In the genomic region with DNA sequence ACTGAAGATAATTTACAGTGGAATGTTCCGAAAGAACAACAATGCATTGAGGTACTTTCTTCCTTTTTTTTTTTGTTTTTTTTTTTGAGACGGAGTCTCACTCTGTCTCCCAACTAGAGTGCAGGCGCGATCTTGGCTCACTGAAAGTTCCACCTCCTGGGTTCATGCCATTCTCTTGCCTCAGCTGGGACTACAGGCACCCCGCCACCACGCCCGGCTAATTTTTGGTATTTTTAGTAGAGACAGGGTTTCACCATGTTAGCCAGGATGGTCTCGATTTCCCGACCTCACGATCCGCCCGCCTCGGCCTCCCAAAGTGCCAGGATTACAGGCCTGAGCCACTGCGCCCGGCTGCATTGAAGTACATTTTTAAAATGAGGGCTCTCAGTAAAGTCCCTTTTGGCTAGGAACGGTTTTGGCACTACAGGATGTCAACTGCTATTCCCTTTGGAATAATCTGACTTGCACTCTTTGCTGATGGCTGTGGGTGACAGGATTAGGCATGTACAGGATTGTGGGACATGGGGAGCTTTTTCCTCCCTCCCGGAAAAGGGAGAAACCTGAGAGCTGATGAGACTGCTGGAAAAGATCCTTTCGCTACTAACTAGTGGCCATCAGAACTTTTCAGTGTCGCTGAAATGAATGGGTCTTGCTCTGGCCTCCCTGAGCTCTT, we compare ENCODE assay signal across 27 cellular contexts. TPM values are rescaled to one million over a fixed set of nuclear protein-coding genes. Genes with fewer than 3 reads are reported as not detected.
DNase-seq lines count a peak whose midpoint lies in the region; ATAC-seq and TF ChIP-seq lines count a peak whose summit lies in the region.
"Had no signal": no experiment of that assay in that cellular context is flagged by ENCODE, and none has a peak within 500 bp of the region (broad histone marks: within the 10 kb centered on the region; RNA-seq: fewer than 3 reads in every experiment).

No MANE protein-coding gene starts in this region.

- no peak for TF ChIP-seq POLR2A in gastrocnemius medialis (IDR thresholded peaks at IDR 0.05)
- TF ChIP-seq POLR2A in uterus (IDR thresholded peaks at IDR 0.05), result no peak

- peak; percentile 88 for ATAC-seq in left ventricle myocardium superior
- ATAC-seq in gastrocnemius medialis, result peak; percentile 72 to 76
- ATAC-seq: activated naive CD4-positive, alpha-beta T cell treated with anti-CD3 and anti-CD28 coated beads, Interleukin-2, amount 50 U/mL, for 72 hours; HCT116; HepG2; upper lobe of right lung had no signal

- H3K4me1 ChIP-seq in gastrocnemius medialis, result peaks cover 16 to 18% of the 10 kb centered on the region in 2 donors
- H3K4me1 ChIP-seq in uterus, result peaks cover 0 to 9% of the 10 kb centered on the region in 2 donors
- H3K4me1 ChIP-seq: BE2C, upper lobe of right lung had no signal

- H3K9me3 ChIP-seq in gastrocnemius medialis (no peaks in the 10 kb centered on the region), uterus (no peaks in the 10 kb centered on the region)
- H3K9me3 ChIP-seq: BE2C, upper lobe of right lung had no signal

- TF ChIP-seq CTCF in coronary artery (IDR thresholded peaks at IDR 0.05) (no peak), gastrocnemius medialis (IDR thresholded peaks at IDR 0.05 in 4 of 5, conservative IDR thresholded peaks at IDR 0.05 in 1 of 5) (no peak), uterus (IDR thresholded peaks at IDR 0.05) (no peak)

- no peaks in the 10 kb centered on the region for H3K36me3 ChIP-seq in gastrocnemius medialis
- H3K36me3 ChIP-seq in uterus, result no peaks in the 10 kb centered on the region
- H3K36me3 ChIP-seq: BE2C, upper lobe of right lung had no signal

- H3K4me3 ChIP-seq in coronary artery (peak overlapping the region; percentile 26), gastrocnemius medialis (peak overlapping the region; percentile 17 to 27 (median 24)), uterus (no peak overlapping the region)
- H3K4me3 ChIP-seq: PC-9, upper lobe of right lung had no signal

- in situ Hi-C loops in gastrocnemius medialis (cut with MboI; ENCODE audit: low sequenced_read_pairs in 4 of 4), result no loop called here

- no peaks in the 10 kb centered on the region for H3K27me3 ChIP-seq in gastrocnemius medialis
- no peaks in the 10 kb centered on the region for H3K27me3 ChIP-seq in uterus
- H3K27me3 ChIP-seq: BE2C, upper lobe of right lung had no signal

- DNase-seq in coronary artery (ENCODE audit: low spot score) (peak; percentile 82), left ventricle myocardium superior (peak; percentile 64), gastrocnemius medialis (peak; percentile 40 to 66), uterus (peak; percentile 46 to 74), T-helper 2 cell (no peak), cortex of kidney (lab: John Stamatoyannopoulos, UW) (no peak), C1 segment of cervical spinal cord (lab: John Stamatoyannopoulos, UW) (no peak)
- DNase-seq: ACHN; activated CD4-positive, alpha-beta T cell treated with anti-CD3 and anti-CD28 coated beads, Interleukin-2, amount 10 ng/mL, durations not matched to agents 24 days and 14 days; activated effector memory CD4-positive, alpha-beta T cell treated with Interleukin-2 at 50 U/mL for 16 hours; activated T-cell treated with anti-CD3 and anti-CD28 coated beads, Interleukin-2, amount 50 U/mL, for 1 hour; BE2C; CD8-positive, alpha-beta memory T cell; erythroblast; foreskin fibroblast; Karpas-422; mammary epithelial cell; NCI-H1417; NCI-H2029; NCI-H524; PC-9; SHP77 treated with DMSO at 0.1 percent for 48 hours; T1000; upper lobe of right lung had no signal

- intact Hi-C loops in left ventricle myocardium superior (cut with micrococcal nuclease), result no loop called here
- intact Hi-C loops in gastrocnemius medialis (cut with DNase I; ENCODE audit: low total_unique reads), result no loop called here
- intact Hi-C loops in uterus (cut with DNase I; ENCODE audit: low total_unique reads), result no loop called here

- H3K27ac ChIP-seq in coronary artery, result peak overlapping the region; percentile 82 to 87
- peak overlapping the region; percentile 77 to 87 (median 82) for H3K27ac ChIP-seq in gastrocnemius medialis
- peak overlapping the region; percentile 64 to 66 for H3K27ac ChIP-seq in uterus
- H3K27ac ChIP-seq: PC-9, upper lobe of right lung had no signal

RNA-seq across cellular contexts. Expression of a gene that starts 56.9 kb away (rescaled TPM):
- total RNA-seq in left ventricle myocardium superior, result 18.3 TPM
- total RNA-seq in gastrocnemius medialis, result 10 to 100 TPM; 18.1 to 51.1 (median 31.9) TPM
- 10 to 100 TPM; 12.8 to 64.7 (median 35.6) TPM for total RNA-seq in uterus

Comparison
In these comparisons a context has a peak if more than half of its experiments do, and no peak if none do; other contexts are left out.
1. DNase-seq: peak in coronary artery (single experiment), left ventricle myocardium superior (single experiment), gastrocnemius medialis (2 of 2) and uterus (2 of 2); none in T-helper 2 cell (0 of 5), cortex of kidney (single experiment) and C1 segment of cervical spinal cord (0 of 14).
2. H3K4me3 ChIP-seq: peak in coronary artery (single experiment) and gastrocnemius medialis (4 of 4); none in uterus (0 of 2).
3. Peak in every context shown above with its lines, with median percentiles within 50 percentile points of each other: H3K27ac ChIP-seq.